ENCODE assay signal across 8 cellular contexts in genomic region chr16:85330694-85331188, GRCh38.
A peak's percentile ranks its signal among the peaks of the same experiment; 100 is the strongest.
DNase-seq lines count a peak whose midpoint lies in the region; ATAC-seq, FAIRE-seq and TF ChIP-seq lines count a peak whose summit lies in the region.

No MANE protein-coding gene starts in this region.

- peaks cover 4% of the 10 kb centered on the region for H4K20me1 ChIP-seq in keratinocyte (ENCODE audit: control insufficient read depth, extremely low read depth, insufficient read depth, low read length)

- peak; percentile 29 for FAIRE-seq in keratinocyte (lab: Jason Lieb, UNC)
- FAIRE-seq in GM12892 (lab: Jason Lieb, UNC), result no peak

- peak; percentile 47; the same call in 1 of the 2 replicates for TF ChIP-seq CTCF in GM12874 (IDR thresholded peaks at IDR 0.05; ENCODE audit: insufficient read depth, low read depth, low read length)
- peak; percentile 64 for TF ChIP-seq CTCF in astrocyte of the cerebellum (IDR thresholded peaks at IDR 0.05; ENCODE audit: low read depth, low read length, missing control alignments)
- peak; percentile 35 to 39 (median 36) for TF ChIP-seq CTCF in keratinocyte (optimal IDR thresholded peaks at IDR 0.05 in 1 of 3, IDR thresholded peaks at IDR 0.05 in 1 of 3, conservative IDR thresholded peaks at IDR 0.05 in 1 of 3; ENCODE audit: extremely low read depth in 1 of 3, insufficient read depth in 2 of 3, low read length in 3 of 3)
- TF ChIP-seq CTCF in uterus (IDR thresholded peaks at IDR 0.05), result peak; percentile 16 to 38 (median 32)

- H3K27me3 ChIP-seq in CD4-positive, CD25-positive, alpha-beta regulatory T cell (ENCODE audit: control insufficient read depth, insufficient read depth, low read length), result no peaks in the 10 kb centered on the region
- no peaks in the 10 kb centered on the region for H3K27me3 ChIP-seq in keratinocyte (ENCODE audit: control insufficient read depth, extremely low read depth, insufficient read depth, low read length)
- H3K27me3 ChIP-seq in uterus, result no peaks in the 10 kb centered on the region

- peak in 2 of 3 donors; percentile 42 to 68 for DNase-seq in CD4-positive, CD25-positive, alpha-beta regulatory T cell
- DNase-seq in NCI-H446 treated with DMSO at 0.1 percent for 48 hours (lab: John Stamatoyannopoulos, UW) (peak; percentile 33), astrocyte of the cerebellum (ENCODE audit: low read depth) (peak; percentile 80), keratinocyte (ENCODE audit: low read depth, low spot score) (no peak), uterus (no peak), GM12892 (ENCODE audit: insufficient read length) (no peak), cortex of kidney (lab: John Stamatoyannopoulos, UW) (no peak)

- H3K27ac Mint-ChIP-seq in CD4-positive, CD25-positive, alpha-beta regulatory T cell, result no peak overlapping the region

- H3K9me3 Mint-ChIP-seq in CD4-positive, CD25-positive, alpha-beta regulatory T cell, result peaks cover 0 to 2% (median 0%) of the 10 kb centered on the region in 7 donors

- peaks cover 0 to 22% (median 4%) of the 10 kb centered on the region in 4 donors for H3K4me1 Mint-ChIP-seq in CD4-positive, CD25-positive, alpha-beta regulatory T cell

- no peaks in the 10 kb centered on the region for H3K9me1 ChIP-seq in keratinocyte (ENCODE audit: control insufficient read depth, extremely low read depth, insufficient read depth, low read length)

- H3K4me3 ChIP-seq in CD4-positive, CD25-positive, alpha-beta regulatory T cell (ENCODE audit: low read depth, low read length), result no peak overlapping the region
- H3K4me3 ChIP-seq in astrocyte of the cerebellum (ENCODE audit: low read depth, low read length) (no peak overlapping the region), keratinocyte (ENCODE audit: control insufficient read depth in 2 of 3, extremely low read depth in 1 of 3, insufficient read depth in 2 of 3, low read depth in 1 of 3, low read length in 3 of 3) (no peak overlapping the region), uterus (no peak overlapping the region)

- H3K27ac ChIP-seq in CD4-positive, CD25-positive, alpha-beta regulatory T cell (ENCODE audit: insufficient read depth, low read length, poor library complexity, severe bottlenecking), result no peak overlapping the region
- H3K27ac ChIP-seq in keratinocyte (ENCODE audit: control insufficient read depth, insufficient read depth, low read length), result no peak overlapping the region
- no peak overlapping the region for H3K27ac ChIP-seq in uterus

- in situ Hi-C loops in astrocyte of the cerebellum (cut with HindIII; ENCODE audit: low sequenced_read_pairs), result loop anchor here (5.0 kb wide), 1 partner anchor 68 kb away; no protein-coding TSS in a partner anchor

- no peak overlapping the region for H3K4me2 ChIP-seq in keratinocyte (ENCODE audit: control insufficient read depth, extremely low read depth, insufficient read depth, low read depth, low read length)

- no peaks in the 10 kb centered on the region for H3K36me3 Mint-ChIP-seq in CD4-positive, CD25-positive, alpha-beta regulatory T cell

- peaks cover 15% of the 10 kb centered on the region for H3K4me1 ChIP-seq in CD4-positive, CD25-positive, alpha-beta regulatory T cell (ENCODE audit: control insufficient read depth, insufficient read depth, low read length, poor library complexity, severe bottlenecking)
- H3K4me1 ChIP-seq in keratinocyte (ENCODE audit: control insufficient read depth, extremely low read depth, insufficient read depth, low read length) (peaks cover 27% of the 10 kb centered on the region), uterus (peaks cover 4% of the 10 kb centered on the region in 2 donors)

- no peaks in the 10 kb centered on the region for H3K36me3 ChIP-seq in CD4-positive, CD25-positive, alpha-beta regulatory T cell (ENCODE audit: control insufficient read depth, insufficient read depth, low read length)
- H3K36me3 ChIP-seq in keratinocyte (ENCODE audit: control insufficient read depth in 2 of 2, extremely low read depth in 1 of 2, insufficient read depth in 2 of 2, low read length in 2 of 2) (no peaks in the 10 kb centered on the region), uterus (no peaks in the 10 kb centered on the region)

- no peak for TF ChIP-seq POLR2A in uterus (IDR thresholded peaks at IDR 0.05)
- no peak for TF ChIP-seq POLR2A in GM12892 (IDR thresholded peaks at IDR 0.05; ENCODE audit: low read depth, low read length)

- no peak overlapping the region for H3K4me3 Mint-ChIP-seq in CD4-positive, CD25-positive, alpha-beta regulatory T cell

- intact Hi-C loops in uterus (cut with DNase I; ENCODE audit: low total_unique reads), result no loop called here

- ATAC-seq in CD4-positive, CD25-positive, alpha-beta regulatory T cell (ENCODE audit: low read depth in 2 of 2), result peak; percentile 47 to 54

- no peak overlapping the region for H2AFZ ChIP-seq in keratinocyte (ENCODE audit: control insufficient read depth, low read length)

- no peaks in the 10 kb centered on the region for H3K9me3 ChIP-seq in CD4-positive, CD25-positive, alpha-beta regulatory T cell (ENCODE audit: control insufficient read depth in 2 of 2, low read length in 2 of 2)
- H3K9me3 ChIP-seq in keratinocyte (ENCODE audit: control insufficient read depth, low read depth, low read length) (no peaks in the 10 kb centered on the region), uterus (no peaks in the 10 kb centered on the region)

- dilution Hi-C loops in keratinocyte (cut with MboI; ENCODE audit: extremely low pct_ligation_motif_present, low sequenced_read_pairs), result no loop called here

- H3K27me3 Mint-ChIP-seq in CD4-positive, CD25-positive, alpha-beta regulatory T cell, result peaks cover 5% of the 10 kb centered on the region

- H3K9ac ChIP-seq in keratinocyte (ENCODE audit: control insufficient read depth, extremely low read depth, insufficient read depth, low read length), result no peak overlapping the region

- no peaks in the 10 kb centered on the region for H3K79me2 ChIP-seq in keratinocyte (ENCODE audit: control insufficient read depth, insufficient read depth, low read length)

Comparison
In these comparisons a context has a peak if more than half of its experiments do, and no peak if none do; other contexts are left out.
1. DNase-seq: peak in CD4-positive, CD25-positive, alpha-beta regulatory T cell (2 of 3), NCI-H446 treated with DMSO at 0.1 percent for 48 hours (single experiment) and astrocyte of the cerebellum (single experiment); none in keratinocyte (single experiment), uterus (0 of 2), GM12892 (single experiment) and cortex of kidney (single experiment).
2. Peak in every context shown above with its lines, with median percentiles within 50 percentile points of each other: CTCF ChIP-seq.